In the genomic region with DNA sequence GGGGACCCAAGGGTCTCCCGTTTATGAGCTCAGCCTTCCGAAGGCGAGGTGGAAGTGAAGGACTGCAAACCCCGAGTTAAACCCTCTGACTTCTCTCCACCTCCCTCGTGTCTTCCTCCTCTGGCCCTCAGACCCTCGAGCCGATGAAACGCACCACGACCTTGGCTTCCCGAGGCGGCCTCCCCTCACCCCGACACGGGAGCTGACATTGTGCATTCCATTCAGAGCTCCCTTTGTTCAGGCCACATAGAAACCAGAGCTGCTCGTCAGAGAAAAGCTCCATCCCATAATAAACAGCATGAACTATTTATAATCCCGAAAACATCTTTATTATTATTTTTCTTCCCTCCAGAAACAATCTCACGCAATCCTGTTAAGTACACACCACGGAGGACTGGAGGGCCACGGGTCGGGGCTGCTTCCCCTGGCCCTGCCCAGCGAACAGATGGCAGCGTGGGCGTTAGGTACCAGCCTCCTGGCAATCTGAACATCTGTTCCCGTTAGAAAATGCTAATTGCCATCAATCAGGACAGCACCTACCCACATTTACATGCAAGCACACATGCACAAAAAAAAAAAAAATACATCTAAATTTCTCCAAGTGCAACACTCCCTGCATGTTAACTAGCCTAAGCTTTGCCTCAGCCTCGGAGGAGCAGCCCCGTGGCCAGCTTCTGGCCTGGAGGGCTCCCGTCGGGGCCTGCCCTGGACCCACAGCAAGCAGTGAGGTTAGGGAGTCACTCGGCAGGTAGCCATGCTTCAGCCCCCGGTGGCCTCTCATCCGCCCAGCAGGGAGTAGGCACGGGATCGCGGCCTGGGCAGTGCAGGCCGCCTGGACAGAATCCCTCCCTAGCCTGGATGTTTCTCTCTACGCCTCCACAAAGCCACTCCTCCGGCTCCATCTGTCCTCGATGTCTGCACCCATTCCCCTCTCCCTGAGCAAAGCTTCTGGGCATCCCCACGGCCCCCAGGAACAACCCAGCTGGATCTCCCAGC, we compare ENCODE assay signal across 1 cellular context.
TF ChIP-seq lines count a peak whose summit lies in the region.

No MANE protein-coding gene starts in this region.

TF ChIP-seq in GM23338, 12 proteins besides CTCF, POLR2A, EP300 and RAD21 (continued from another document):
- TF ChIP-seq, protein P1, sequence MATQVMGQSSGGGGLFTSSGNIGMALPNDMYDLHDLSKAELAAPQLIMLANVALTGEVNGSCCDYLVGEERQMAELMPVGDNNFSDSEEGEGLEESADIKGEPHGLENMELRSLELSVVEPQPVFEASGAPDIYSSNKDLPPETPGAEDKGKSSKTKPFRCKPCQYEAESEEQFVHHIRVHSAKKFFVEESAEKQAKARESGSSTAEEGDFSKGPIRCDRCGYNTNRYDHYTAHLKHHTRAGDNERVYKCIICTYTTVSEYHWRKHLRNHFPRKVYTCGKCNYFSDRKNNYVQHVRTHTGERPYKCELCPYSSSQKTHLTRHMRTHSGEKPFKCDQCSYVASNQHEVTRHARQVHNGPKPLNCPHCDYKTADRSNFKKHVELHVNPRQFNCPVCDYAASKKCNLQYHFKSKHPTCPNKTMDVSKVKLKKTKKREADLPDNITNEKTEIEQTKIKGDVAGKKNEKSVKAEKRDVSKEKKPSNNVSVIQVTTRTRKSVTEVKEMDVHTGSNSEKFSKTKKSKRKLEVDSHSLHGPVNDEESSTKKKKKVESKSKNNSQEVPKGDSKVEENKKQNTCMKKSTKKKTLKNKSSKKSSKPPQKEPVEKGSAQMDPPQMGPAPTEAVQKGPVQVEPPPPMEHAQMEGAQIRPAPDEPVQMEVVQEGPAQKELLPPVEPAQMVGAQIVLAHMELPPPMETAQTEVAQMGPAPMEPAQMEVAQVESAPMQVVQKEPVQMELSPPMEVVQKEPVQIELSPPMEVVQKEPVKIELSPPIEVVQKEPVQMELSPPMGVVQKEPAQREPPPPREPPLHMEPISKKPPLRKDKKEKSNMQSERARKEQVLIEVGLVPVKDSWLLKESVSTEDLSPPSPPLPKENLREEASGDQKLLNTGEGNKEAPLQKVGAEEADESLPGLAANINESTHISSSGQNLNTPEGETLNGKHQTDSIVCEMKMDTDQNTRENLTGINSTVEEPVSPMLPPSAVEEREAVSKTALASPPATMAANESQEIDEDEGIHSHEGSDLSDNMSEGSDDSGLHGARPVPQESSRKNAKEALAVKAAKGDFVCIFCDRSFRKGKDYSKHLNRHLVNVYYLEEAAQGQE (IDR thresholded peaks at IDR 0.05; ENCODE audit: unreplicated experiment) = no peak
- TF ChIP-seq STAT1 (IDR thresholded peaks at IDR 0.05; ENCODE audit: unreplicated experiment) (no peak), EZH2 (IDR thresholded peaks at IDR 0.05; ENCODE audit: low read depth, unreplicated experiment) (no peak), ZNF114 (CRISPR knock-in tag; IDR thresholded peaks at IDR 0.05) (no peak), JUNB (IDR thresholded peaks at IDR 0.05; ENCODE audit: unreplicated experiment) (no peak)
- TF ChIP-seq, protein P2, sequence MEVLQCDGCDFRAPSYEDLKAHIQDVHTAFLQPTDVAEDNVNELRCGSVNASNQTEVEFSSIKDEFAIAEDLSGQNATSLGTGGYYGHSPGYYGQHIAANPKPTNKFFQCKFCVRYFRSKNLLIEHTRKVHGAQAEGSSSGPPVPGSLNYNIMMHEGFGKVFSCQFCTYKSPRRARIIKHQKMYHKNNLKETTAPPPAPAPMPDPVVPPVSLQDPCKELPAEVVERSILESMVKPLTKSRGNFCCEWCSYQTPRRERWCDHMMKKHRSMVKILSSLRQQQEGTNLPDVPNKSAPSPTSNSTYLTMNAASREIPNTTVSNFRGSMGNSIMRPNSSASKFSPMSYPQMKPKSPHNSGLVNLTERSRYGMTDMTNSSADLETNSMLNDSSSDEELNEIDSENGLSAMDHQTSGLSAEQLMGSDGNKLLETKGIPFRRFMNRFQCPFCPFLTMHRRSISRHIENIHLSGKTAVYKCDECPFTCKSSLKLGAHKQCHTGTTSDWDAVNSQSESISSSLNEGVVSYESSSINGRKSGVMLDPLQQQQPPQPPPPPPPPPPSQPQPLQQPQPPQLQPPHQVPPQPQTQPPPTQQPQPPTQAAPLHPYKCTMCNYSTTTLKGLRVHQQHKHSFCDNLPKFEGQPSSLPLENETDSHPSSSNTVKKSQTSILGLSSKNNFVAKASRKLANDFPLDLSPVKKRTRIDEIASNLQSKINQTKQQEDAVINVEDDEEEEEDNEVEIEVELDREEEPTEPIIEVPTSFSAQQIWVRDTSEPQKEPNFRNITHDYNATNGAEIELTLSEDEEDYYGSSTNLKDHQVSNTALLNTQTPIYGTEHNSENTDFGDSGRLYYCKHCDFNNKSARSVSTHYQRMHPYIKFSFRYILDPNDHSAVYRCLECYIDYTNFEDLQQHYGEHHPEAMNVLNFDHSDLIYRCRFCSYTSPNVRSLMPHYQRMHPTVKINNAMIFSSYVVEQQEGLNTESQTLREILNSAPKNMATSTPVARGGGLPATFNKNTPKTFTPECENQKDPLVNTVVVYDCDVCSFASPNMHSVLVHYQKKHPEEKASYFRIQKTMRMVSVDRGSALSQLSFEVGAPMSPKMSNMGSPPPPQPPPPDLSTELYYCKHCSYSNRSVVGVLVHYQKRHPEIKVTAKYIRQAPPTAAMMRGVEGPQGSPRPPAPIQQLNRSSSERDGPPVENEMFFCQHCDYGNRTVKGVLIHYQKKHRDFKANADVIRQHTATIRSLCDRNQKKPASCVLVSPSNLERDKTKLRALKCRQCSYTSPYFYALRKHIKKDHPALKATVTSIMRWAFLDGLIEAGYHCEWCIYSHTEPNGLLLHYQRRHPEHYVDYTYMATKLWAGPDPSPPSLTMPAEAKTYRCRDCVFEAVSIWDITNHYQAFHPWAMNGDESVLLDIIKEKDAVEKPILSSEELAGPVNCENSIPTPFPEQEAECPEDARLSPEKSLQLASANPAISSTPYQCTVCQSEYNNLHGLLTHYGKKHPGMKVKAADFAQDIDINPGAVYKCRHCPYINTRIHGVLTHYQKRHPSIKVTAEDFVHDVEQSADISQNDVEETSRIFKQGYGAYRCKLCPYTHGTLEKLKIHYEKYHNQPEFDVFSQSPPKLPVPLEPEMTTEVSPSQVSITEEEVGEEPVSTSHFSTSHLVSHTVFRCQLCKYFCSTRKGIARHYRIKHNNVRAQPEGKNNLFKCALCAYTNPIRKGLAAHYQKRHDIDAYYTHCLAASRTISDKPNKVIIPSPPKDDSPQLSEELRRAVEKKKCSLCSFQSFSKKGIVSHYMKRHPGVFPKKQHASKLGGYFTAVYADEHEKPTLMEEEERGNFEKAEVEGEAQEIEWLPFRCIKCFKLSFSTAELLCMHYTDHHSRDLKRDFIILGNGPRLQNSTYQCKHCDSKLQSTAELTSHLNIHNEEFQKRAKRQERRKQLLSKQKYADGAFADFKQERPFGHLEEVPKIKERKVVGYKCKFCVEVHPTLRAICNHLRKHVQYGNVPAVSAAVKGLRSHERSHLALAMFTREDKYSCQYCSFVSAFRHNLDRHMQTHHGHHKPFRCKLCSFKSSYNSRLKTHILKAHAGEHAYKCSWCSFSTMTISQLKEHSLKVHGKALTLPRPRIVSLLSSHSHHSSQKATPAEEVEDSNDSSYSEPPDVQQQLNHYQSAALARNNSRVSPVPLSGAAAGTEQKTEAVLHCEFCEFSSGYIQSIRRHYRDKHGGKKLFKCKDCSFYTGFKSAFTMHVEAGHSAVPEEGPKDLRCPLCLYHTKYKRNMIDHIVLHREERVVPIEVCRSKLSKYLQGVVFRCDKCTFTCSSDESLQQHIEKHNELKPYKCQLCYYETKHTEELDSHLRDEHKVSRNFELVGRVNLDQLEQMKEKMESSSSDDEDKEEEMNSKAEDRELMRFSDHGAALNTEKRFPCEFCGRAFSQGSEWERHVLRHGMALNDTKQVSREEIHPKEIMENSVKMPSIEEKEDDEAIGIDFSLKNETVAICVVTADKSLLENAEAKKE (CRISPR knock-in tag; IDR thresholded peaks at IDR 0.05) = no peak
- TF ChIP-seq, protein P3, sequence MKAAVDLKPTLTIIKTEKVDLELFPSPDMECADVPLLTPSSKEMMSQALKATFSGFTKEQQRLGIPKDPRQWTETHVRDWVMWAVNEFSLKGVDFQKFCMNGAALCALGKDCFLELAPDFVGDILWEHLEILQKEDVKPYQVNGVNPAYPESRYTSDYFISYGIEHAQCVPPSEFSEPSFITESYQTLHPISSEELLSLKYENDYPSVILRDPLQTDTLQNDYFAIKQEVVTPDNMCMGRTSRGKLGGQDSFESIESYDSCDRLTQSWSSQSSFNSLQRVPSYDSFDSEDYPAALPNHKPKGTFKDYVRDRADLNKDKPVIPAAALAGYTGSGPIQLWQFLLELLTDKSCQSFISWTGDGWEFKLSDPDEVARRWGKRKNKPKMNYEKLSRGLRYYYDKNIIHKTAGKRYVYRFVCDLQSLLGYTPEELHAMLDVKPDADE (IDR thresholded peaks at IDR 0.05) = no peak
